In the genomic region with DNA sequence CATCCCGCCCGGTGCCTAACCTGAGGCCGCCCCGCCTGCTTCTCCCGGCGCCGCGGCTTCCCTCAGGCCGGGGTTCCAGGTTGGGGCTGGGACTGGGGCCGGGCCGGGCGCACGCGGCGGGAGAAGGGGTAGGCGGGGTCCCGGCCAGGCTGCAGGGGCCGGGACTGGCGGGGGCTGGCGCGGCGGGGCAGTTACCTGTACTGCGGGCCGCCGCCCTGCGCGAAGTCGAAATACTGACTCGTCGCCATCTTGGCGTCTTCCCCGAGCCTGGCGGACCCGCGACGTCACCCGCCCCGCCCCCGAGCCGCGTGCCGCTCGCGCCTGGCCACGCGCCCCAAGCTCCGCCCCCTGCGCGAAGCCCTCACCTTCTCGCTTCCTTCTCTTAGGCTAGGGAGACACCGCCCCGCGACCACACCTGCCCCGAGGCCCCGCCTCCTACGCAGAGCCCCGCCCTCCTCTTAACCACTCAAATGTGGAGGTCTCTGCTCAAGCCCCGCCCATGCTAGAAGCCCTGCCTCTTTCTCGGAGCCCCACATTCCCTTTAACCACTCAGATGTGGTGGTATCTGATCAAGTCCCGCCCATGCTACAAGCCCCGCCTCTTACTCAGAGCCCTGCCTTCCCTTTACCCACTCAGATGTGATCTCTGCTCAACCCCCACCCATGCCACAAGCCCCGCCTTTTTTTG, we compare ENCODE assay signal across 10 cellular contexts. TPM values are rescaled to one million over a fixed set of nuclear protein-coding genes. Genes with fewer than 3 reads are reported as not detected.
A peak's percentile ranks its signal among the peaks of the same experiment; 100 is the strongest.
DNase-seq lines count a peak whose midpoint lies in the region; ATAC-seq lines count a peak whose summit lies in the region.
"Had no signal": no experiment of that assay in that cellular context is flagged by ENCODE, and none has a peak within 500 bp of the region (broad histone marks: within the 10 kb centered on the region; RNA-seq: fewer than 3 reads in every experiment).

A gene (minus strand): TSS at position 269 of the 687 bp plus-strand sequence. CDS start 21 bp downstream, at position 248.

- H3K4me3 ChIP-seq in HUES64 (ENCODE audit: low read length), result peak within 1 kb of the TSS; percentile 54
- H3K4me3 ChIP-seq in iPS-11a (ENCODE audit: low read depth, low read length), result peak within 1 kb of the TSS; percentile 13

- no peaks in the 10 kb centered on the region for H3K9me3 Mint-ChIP-seq in activated CD8-positive, alpha-beta T cell treated with anti-CD3 and anti-CD28 coated beads, Interleukin-2, amount 10 ng/mL, durations not matched to agents 7 days and 5 days (ENCODE audit: insufficient read depth)

- peak; percentile 55 for ATAC-seq in activated CD8-positive, alpha-beta T cell treated with anti-CD3 and anti-CD28 coated beads, Interleukin-2, amount 10 ng/mL, durations not matched to agents 7 days and 5 days
- no peak for ATAC-seq in HG03108 (IDR thresholded peaks at IDR 0.05; ENCODE audit: unreplicated experiment)

- peaks cover 6% of the 10 kb centered on the region for H3K4me1 Mint-ChIP-seq in activated CD8-positive, alpha-beta T cell treated with anti-CD3 and anti-CD28 coated beads, Interleukin-2, amount 10 ng/mL, durations not matched to agents 7 days and 5 days (ENCODE audit: low read depth)

- peak within 1 kb of the TSS; percentile 58; the same call in 1 of the 2 replicates for H3K27ac ChIP-seq in HUES64 (ENCODE audit: low read depth, low read length)

- H3K36me3 Mint-ChIP-seq in activated CD8-positive, alpha-beta T cell treated with anti-CD3 and anti-CD28 coated beads, Interleukin-2, amount 10 ng/mL, durations not matched to agents 7 days and 5 days (ENCODE audit: low read depth), result no peaks in the 10 kb centered on the region

- DNase-seq in activated CD8-positive, alpha-beta T cell treated with anti-CD3 and anti-CD28 coated beads, Interleukin-2, amount 10 ng/mL, durations not matched to agents 7 days and 5 days, result peak; percentile 36
- DNase-seq in stimulated activated CD8-positive, alpha-beta memory T cell treated with anti-CD3 and anti-CD28 coated beads, Interleukin-7, amount 100 ng/mL, for 24 hours (ENCODE audit: low read depth), result peak; percentile 7
- DNase-seq in KG1 (lab: John Stamatoyannopoulos, UW) (no peak), A172 (ENCODE audit: low spot score) (no peak)
- DNase-seq: stimulated activated naive CD4-positive, alpha-beta T cell treated with Interleukin-2 at 50 U/mL for 16 hours; T1000 had no signal

- peaks cover 22% of the 10 kb centered on the region for H3K27me3 ChIP-seq in HUES64 (ENCODE audit: insufficient read depth, low read length)

- no peak within 1 kb of the TSS for H3K27ac Mint-ChIP-seq in activated CD8-positive, alpha-beta T cell treated with anti-CD3 and anti-CD28 coated beads, Interleukin-2, amount 10 ng/mL, durations not matched to agents 7 days and 5 days

- 0 out of 2 replicates have a peak, but pooled peaks cover 6% of the 10 kb centered on the region for H3K4me1 ChIP-seq in HUES64 (ENCODE audit: insufficient read depth, low read length)

- H3K4me3 Mint-ChIP-seq in activated CD8-positive, alpha-beta T cell treated with anti-CD3 and anti-CD28 coated beads, Interleukin-2, amount 10 ng/mL, durations not matched to agents 7 days and 5 days, result no peak within 1 kb of the TSS

- H3K9me3 ChIP-seq in HUES64 (ENCODE audit: insufficient read depth, low read depth, low read length), result peaks cover 9% of the 10 kb centered on the region

- POLR2A ChIA-PET in activated CD8-positive, alpha-beta T cell treated with anti-CD3 and anti-CD28 coated beads, Interleukin-2, amount 10 ng/mL, durations not matched to agents 7 days and 5 days (lab: Charles Lee), result no interaction called here

- peaks cover 28% of the 10 kb centered on the region for H3K27me3 Mint-ChIP-seq in activated CD8-positive, alpha-beta T cell treated with anti-CD3 and anti-CD28 coated beads, Interleukin-2, amount 10 ng/mL, durations not matched to agents 7 days and 5 days (ENCODE audit: low read depth)

- WGBS in HUES64, result 6% methylated on average over 62 of the region's 62 CpGs

- CTCF ChIA-PET in activated CD8-positive, alpha-beta T cell treated with anti-CD3 and anti-CD28 coated beads, Interleukin-2, amount 10 ng/mL, durations not matched to agents 7 days and 5 days (lab: Charles Lee), result no interaction called here

- no peaks in the 10 kb centered on the region; the same call in 1 of the 2 replicates for H3K36me3 ChIP-seq in HUES64 (ENCODE audit: insufficient read depth, low read length)

- peak within 1 kb of the TSS; percentile 71 for H3K9ac ChIP-seq in HUES64 (ENCODE audit: low read depth, low read length)

RNA-seq across cellular contexts. Expression of the gene that starts here (rescaled TPM):
- 18.3 TPM for polyA plus RNA-seq in HUES64 (2013, experiment 1 of 2)
- polyA plus RNA-seq in HUES64 (2013, experiment 2 of 2), result 19.0 TPM
- under 1 TPM; 0.24 to 0.42 TPM for total RNA-seq in activated CD8-positive, alpha-beta T cell treated with anti-CD3 and anti-CD28 coated beads, Interleukin-2, amount 10 ng/mL, durations not matched to agents 7 days and 5 days
- total RNA-seq in A172 (2014; rRNA removed; shearing (Covaris generic)), result not detected in 2 replicates
- total RNA-seq: HT1080 had no signal

Comparison
In these comparisons a context has a peak if more than half of its experiments do, and no peak if none do; other contexts are left out.
1. Peak in DNase-seq and ATAC-seq in activated CD8-positive, alpha-beta T cell treated with anti-CD3 and anti-CD28 coated beads, Interleukin-2, amount 10 ng/mL, durations not matched to agents 7 days and 5 days; RNA of the gene not detected or under 1 TPM.